ENCODE assay signal across 1 cellular context in the genomic region with DNA sequence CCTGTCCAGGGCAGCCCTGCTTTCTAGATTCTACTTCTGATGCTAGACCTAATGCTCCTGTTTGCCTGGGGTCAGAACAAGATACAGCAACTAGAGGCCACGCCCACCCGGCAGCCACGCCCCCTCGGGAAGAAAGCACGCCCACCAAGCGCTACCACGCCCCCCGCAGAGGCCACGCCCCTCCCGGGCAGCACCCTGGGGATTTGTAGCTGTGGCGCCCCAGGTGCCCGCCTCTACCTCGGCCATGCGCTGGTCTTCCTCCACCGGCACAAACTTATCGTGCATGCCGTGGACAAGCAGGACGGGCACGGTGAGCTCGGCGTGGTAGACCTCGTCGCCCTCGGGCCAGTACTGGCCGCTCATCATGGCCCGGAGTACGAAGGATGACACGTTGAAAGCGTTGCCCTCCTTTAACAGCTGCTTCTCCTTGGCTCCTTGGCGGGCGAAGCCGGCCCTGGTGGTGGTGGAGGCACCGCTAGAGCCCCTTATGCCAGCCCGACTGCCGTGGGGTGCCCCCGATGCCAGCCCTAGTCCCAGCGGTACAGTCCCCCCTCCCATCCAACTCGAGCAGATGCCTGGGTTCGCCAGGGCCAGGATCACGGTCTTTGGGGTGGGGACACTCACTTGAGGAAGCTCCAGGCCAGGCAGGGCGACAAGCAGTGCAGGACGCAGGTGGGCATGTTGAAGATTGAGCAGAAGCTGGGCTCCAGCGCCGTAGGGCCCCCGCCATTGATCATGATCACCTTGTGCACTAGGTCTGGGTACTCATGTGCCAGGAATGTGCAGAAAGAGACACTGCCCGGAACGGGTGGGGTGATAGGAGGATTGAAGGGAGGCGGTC.
TF ChIP-seq lines count a peak whose summit lies in the region.

No MANE protein-coding gene starts in this region.

TF ChIP-seq in K562, 482 proteins besides CTCF, POLR2A, EP300 and RAD21 (continued from another document):
- TF ChIP-seq ZNF253 (CRISPR knock-in tag; conservative IDR thresholded peaks at IDR 0.05) (no peak), ZBTB7A (IDR thresholded peaks at IDR 0.05; ENCODE audit: borderline replicate concordance, control insufficient read depth, low read depth, low read length) (peak; percentile 80; the same call in 1 of the 2 replicates), ZNF785 (CRISPR knock-in tag; IDR thresholded peaks at IDR 0.05) (no peak), SP1 (CRISPR knock-in tag; IDR thresholded peaks at IDR 0.05) (peak; percentile 89), ZFP30 (CRISPR knock-in tag; IDR thresholded peaks at IDR 0.05; ENCODE audit: borderline replicate concordance) (no peak), TAF1 (IDR thresholded peaks at IDR 0.05; ENCODE audit: control insufficient read depth, extremely low read depth, insufficient read depth, low read length, severe bottlenecking) (peak; percentile 36), PURB (CRISPR knock-in tag; IDR thresholded peaks at IDR 0.05; ENCODE audit: low read depth) (no peak), RNF2 (IDR thresholded peaks at IDR 0.05) (no peak), BRD4 (IDR thresholded peaks at IDR 0.05) (no peak), FOXJ2 (tag; IDR thresholded peaks at IDR 0.05) (no peak), SIN3A (IDR thresholded peaks at IDR 0.05; ENCODE audit: borderline replicate concordance in 2 of 2, control insufficient read depth in 1 of 2, low read depth in 2 of 2, low read length in 2 of 2) (peak in 1 of 2 experiments; percentile 35; a peak in 1 of 4 replicates), ZNF23 (CRISPR knock-in tag; IDR thresholded peaks at IDR 0.05) (no peak)
- TF ChIP-seq, protein P1, sequence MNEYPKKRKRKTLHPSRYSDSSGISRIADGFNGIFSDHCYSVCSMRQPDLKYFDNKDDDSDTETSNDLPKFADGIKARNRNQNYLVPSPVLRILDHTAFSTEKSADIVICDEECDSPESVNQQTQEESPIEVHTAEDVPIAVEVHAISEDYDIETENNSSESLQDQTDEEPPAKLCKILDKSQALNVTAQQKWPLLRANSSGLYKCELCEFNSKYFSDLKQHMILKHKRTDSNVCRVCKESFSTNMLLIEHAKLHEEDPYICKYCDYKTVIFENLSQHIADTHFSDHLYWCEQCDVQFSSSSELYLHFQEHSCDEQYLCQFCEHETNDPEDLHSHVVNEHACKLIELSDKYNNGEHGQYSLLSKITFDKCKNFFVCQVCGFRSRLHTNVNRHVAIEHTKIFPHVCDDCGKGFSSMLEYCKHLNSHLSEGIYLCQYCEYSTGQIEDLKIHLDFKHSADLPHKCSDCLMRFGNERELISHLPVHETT (CRISPR knock-in tag; conservative IDR thresholded peaks at IDR 0.05 in 1 of 2, IDR thresholded peaks at IDR 0.05 in 1 of 2): no peak
- TF ChIP-seq, protein P2, sequence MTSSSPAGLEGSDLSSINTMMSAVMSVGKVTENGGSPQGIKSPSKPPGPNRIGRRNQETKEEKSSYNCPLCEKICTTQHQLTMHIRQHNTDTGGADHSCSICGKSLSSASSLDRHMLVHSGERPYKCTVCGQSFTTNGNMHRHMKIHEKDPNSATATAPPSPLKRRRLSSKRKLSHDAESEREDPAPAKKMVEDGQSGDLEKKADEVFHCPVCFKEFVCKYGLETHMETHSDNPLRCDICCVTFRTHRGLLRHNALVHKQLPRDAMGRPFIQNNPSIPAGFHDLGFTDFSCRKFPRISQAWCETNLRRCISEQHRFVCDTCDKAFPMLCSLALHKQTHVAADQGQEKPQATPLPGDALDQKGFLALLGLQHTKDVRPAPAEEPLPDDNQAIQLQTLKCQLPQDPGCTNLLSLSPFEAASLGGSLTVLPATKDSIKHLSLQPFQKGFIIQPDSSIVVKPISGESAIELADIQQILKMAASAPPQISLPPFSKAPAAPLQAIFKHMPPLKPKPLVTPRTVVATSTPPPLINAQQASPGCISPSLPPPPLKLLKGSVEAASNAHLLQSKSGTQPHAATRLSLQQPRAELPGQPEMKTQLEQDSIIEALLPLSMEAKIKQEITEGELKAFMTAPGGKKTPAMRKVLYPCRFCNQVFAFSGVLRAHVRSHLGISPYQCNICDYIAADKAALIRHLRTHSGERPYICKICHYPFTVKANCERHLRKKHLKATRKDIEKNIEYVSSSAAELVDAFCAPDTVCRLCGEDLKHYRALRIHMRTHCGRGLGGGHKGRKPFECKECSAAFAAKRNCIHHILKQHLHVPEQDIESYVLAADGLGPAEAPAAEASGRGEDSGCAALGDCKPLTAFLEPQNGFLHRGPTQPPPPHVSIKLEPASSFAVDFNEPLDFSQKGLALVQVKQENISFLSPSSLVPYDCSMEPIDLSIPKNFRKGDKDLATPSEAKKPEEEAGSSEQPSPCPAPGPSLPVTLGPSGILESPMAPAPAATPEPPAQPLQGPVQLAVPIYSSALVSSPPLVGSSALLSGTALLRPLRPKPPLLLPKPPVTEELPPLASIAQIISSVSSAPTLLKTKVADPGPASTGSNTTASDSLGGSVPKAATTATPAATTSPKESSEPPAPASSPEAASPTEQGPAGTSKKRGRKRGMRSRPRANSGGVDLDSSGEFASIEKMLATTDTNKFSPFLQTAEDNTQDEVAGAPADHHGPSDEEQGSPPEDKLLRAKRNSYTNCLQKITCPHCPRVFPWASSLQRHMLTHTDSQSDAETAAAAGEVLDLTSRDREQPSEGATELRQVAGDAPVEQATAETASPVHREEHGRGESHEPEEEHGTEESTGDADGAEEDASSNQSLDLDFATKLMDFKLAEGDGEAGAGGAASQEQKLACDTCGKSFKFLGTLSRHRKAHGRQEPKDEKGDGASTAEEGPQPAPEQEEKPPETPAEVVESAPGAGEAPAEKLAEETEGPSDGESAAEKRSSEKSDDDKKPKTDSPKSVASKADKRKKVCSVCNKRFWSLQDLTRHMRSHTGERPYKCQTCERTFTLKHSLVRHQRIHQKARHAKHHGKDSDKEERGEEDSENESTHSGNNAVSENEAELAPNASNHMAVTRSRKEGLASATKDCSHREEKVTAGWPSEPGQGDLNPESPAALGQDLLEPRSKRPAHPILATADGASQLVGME (CRISPR knock-in tag; IDR thresholded peaks at IDR 0.05): no peak
- TF ChIP-seq, protein P3, sequence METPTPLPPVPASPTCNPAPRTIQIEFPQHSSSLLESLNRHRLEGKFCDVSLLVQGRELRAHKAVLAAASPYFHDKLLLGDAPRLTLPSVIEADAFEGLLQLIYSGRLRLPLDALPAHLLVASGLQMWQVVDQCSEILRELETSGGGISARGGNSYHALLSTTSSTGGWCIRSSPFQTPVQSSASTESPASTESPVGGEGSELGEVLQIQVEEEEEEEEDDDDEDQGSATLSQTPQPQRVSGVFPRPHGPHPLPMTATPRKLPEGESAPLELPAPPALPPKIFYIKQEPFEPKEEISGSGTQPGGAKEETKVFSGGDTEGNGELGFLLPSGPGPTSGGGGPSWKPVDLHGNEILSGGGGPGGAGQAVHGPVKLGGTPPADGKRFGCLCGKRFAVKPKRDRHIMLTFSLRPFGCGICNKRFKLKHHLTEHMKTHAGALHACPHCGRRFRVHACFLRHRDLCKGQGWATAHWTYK (CRISPR knock-in tag; IDR thresholded peaks at IDR 0.05): no peak
- TF ChIP-seq, protein P4, sequence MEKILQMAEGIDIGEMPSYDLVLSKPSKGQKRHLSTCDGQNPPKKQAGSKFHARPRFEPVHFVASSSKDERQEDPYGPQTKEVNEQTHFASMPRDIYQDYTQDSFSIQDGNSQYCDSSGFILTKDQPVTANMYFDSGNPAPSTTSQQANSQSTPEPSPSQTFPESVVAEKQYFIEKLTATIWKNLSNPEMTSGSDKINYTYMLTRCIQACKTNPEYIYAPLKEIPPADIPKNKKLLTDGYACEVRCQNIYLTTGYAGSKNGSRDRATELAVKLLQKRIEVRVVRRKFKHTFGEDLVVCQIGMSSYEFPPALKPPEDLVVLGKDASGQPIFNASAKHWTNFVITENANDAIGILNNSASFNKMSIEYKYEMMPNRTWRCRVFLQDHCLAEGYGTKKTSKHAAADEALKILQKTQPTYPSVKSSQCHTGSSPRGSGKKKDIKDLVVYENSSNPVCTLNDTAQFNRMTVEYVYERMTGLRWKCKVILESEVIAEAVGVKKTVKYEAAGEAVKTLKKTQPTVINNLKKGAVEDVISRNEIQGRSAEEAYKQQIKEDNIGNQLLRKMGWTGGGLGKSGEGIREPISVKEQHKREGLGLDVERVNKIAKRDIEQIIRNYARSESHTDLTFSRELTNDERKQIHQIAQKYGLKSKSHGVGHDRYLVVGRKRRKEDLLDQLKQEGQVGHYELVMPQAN (IDR thresholded peaks at IDR 0.05; ENCODE audit: borderline replicate concordance): no peak
